1 cellular context compared by ENCODE assay signal in genomic region chr1:10975567-10976326, GRCh38.
TF ChIP-seq lines count a peak whose summit lies in the region.

No MANE protein-coding gene starts in this region.

TF ChIP-seq in SK-N-SH, 30 proteins besides CTCF, POLR2A, EP300 and RAD21 (continued from another document):
- TF ChIP-seq TCF12 (IDR thresholded peaks at IDR 0.05) (peak; percentile 90), POLR2AphosphoS5 (IDR thresholded peaks at IDR 0.05; ENCODE audit: low read depth, low read length) (peak; percentile 17; the same call in 1 of the 2 replicates), MXI1 (IDR thresholded peaks at IDR 0.05; ENCODE audit: low read depth, low read length) (peak; percentile 93), MEF2A (IDR thresholded peaks at IDR 0.05; ENCODE audit: borderline replicate concordance, low read depth) (no peak), RCOR1 (IDR thresholded peaks at IDR 0.05; ENCODE audit: low read length) (no peak), RFX5 (IDR thresholded peaks at IDR 0.05; ENCODE audit: low read length) (no peak), GABPA (IDR thresholded peaks at IDR 0.05; ENCODE audit: low read depth) (no peak), JUND (IDR thresholded peaks at IDR 0.05) (peak; percentile 53), RXRA (IDR thresholded peaks at IDR 0.05; ENCODE audit: borderline replicate concordance, low read depth) (no peak), GATA2 (CRISPR knock-in tag; IDR thresholded peaks at IDR 0.05) (no peak), PBX3 (IDR thresholded peaks at IDR 0.05) (peak; percentile 67), REST (IDR thresholded peaks at IDR 0.05; ENCODE audit: low read depth, low read length) (no peak), ZBTB33 (IDR thresholded peaks at IDR 0.05; ENCODE audit: borderline replicate concordance, low read depth) (no peak), SIN3A (IDR thresholded peaks at IDR 0.05; ENCODE audit: borderline replicate concordance, low read depth, low read length) (no peak), FOSL2 (IDR thresholded peaks at IDR 0.05; ENCODE audit: borderline replicate concordance, low read depth) (peak; percentile 64; the same call in 1 of the 2 replicates)
- TF ChIP-seq, protein P1, sequence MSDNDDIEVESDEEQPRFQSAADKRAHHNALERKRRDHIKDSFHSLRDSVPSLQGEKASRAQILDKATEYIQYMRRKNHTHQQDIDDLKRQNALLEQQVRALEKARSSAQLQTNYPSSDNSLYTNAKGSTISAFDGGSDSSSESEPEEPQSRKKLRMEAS (IDR thresholded peaks at IDR 0.05; ENCODE audit: low read depth): peak; percentile 95
